ENCODE assay signal across 1 cellular context in the genomic region with DNA sequence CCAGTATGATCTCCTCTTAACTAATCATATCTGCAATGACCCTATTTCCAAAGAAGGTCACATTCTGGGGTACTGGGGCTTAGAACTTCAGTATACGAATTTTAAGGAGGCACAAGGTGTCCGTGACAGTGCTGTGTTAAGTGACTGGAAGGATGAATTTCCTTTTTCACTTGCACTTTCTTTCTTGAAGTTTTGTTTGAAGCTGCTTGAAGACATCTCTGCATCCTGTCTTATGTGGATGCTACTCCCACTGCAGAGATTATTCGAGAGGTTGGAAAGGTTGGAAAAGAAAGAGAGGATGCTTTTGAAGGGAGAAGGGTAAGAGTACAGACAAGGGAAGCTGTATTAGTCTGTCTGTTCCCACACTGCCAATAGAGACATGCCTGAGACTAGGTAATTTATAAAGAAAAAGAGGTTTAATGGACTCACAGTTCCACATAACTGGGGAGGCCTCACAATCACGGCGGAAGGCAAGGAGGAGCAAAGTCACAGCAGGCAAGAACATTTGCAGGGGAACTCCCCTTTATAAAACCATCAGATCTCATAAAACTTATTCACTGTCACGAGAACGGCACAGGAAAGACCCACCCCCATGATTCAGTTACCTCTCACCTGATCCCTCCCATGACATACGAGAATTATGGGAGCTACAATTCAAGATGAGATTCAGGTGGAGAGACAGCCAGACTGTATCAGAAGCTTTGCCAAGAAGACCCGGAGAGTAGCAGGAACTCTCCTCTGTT.
TF ChIP-seq lines count a peak whose summit lies in the region.

No MANE protein-coding gene starts in this region.

TF ChIP-seq in IMR-90, 13 proteins besides CTCF, POLR2A, EP300 and RAD21:
- TF ChIP-seq, protein P1, sequence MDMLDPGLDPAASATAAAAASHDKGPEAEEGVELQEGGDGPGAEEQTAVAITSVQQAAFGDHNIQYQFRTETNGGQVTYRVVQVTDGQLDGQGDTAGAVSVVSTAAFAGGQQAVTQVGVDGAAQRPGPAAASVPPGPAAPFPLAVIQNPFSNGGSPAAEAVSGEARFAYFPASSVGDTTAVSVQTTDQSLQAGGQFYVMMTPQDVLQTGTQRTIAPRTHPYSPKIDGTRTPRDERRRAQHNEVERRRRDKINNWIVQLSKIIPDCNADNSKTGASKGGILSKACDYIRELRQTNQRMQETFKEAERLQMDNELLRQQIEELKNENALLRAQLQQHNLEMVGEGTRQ (IDR thresholded peaks at IDR 0.05; ENCODE audit: low read depth, low read length) = no peak
- TF ChIP-seq MAFK (IDR thresholded peaks at IDR 0.05; ENCODE audit: low read depth, low read length) (no peak), MAZ (IDR thresholded peaks at IDR 0.05; ENCODE audit: borderline replicate concordance, low read depth, low read length) (no peak), RFX5 (IDR thresholded peaks at IDR 0.05; ENCODE audit: low read depth, low read length) (no peak), NFE2L2 (IDR thresholded peaks at IDR 0.05; ENCODE audit: low read depth, low read length) (no peak), MXI1 (IDR thresholded peaks at IDR 0.05; ENCODE audit: borderline replicate concordance, low read depth, low read length) (no peak), RCOR1 (IDR thresholded peaks at IDR 0.05; ENCODE audit: insufficient replicate concordance, low read length) (no peak), FOS (IDR thresholded peaks at IDR 0.05; ENCODE audit: low read depth, low read length) (no peak)
- TF ChIP-seq, protein P2, sequence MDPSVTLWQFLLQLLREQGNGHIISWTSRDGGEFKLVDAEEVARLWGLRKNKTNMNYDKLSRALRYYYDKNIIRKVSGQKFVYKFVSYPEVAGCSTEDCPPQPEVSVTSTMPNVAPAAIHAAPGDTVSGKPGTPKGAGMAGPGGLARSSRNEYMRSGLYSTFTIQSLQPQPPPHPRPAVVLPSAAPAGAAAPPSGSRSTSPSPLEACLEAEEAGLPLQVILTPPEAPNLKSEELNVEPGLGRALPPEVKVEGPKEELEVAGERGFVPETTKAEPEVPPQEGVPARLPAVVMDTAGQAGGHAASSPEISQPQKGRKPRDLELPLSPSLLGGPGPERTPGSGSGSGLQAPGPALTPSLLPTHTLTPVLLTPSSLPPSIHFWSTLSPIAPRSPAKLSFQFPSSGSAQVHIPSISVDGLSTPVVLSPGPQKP (IDR thresholded peaks at IDR 0.05; ENCODE audit: borderline replicate concordance, low read depth, low read length) = no peak
